Comparison of ENCODE assay signal across 8 cellular contexts in the genomic region with DNA sequence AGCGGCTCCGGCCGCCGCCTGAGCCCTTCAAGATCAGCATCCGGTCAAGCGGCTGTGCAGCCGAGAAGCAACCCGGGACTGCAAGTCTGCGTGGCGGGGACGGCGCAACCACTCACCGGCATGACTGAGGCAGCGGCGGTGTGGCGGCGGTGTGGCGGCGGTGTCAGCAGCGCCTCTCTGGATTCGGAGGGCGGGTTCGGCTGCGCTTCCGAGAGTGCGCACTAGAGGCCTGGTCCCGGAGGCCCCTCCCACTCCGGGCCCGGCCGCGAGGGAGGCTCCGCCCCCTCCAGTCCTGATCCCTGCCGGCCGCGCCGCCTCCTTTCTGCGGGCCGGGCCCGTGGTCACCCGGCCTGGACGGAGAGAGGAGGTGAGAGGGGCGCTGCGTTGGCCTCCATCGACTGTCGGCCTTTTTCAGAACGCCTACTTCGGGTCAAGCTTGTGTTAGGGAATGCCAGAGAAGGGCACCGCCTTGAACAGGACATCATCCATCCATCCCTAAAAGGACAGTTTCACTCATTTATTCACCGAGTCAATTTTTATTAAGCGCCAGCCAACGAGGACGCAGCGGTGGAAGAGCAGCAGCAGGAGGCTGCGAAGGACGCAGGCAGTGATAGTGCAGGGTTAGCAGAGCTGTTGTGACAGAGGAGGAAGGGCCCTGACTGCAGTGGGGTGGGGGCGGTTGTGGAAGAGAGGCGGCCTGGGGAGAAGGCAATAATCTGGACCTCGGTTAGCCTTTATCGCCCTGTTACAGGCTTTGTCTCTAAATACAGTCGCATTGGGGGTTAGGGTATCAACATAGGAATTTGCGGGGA. TPM values are rescaled to one million over a fixed set of nuclear protein-coding genes. Genes with fewer than 3 reads are reported as not detected.
DNase-seq lines count a peak whose midpoint lies in the region; ATAC-seq and TF ChIP-seq lines count a peak whose summit lies in the region.

A gene with protein sequence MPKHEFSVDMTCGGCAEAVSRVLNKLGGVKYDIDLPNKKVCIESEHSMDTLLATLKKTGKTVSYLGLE (minus strand): TSS at position 202 of the 812 bp plus-strand sequence. CDS start 80 bp downstream, at position 122.

- CTCF ChIA-PET in PC-9 (lab: Charles Lee): no interaction called here

- no peaks in the 10 kb centered on the region for H3K36me3 ChIP-seq in PC-9 (ENCODE audit: low read depth)
- peaks cover 0 to 2% of the 10 kb centered on the region in 2 donors for H3K36me3 ChIP-seq in esophagus (ENCODE audit: control insufficient read depth in 2 of 2, insufficient read depth in 2 of 2, low read length in 1 of 2)
- no peaks in the 10 kb centered on the region for H3K36me3 ChIP-seq in muscle layer of duodenum (ENCODE audit: control insufficient read depth in 1 of 2, insufficient read depth in 2 of 2, low read length in 2 of 2)

- DNase-seq in DMS 273 (lab: John Stamatoyannopoulos, UW; ENCODE audit: unreplicated experiment) (peak; percentile 96), HUDEP-2 (lab: John Stamatoyannopoulos, UW; ENCODE audit: unreplicated experiment in 76 of 76) (peak in 74 of 76 experiments; percentile 8 to 91 (median 77)), PC-9 (peak; percentile 65 to 95)
- peak; percentile 87 for DNase-seq in activated T-cell treated with anti-CD3 and anti-CD28 coated beads, Interleukin-2, amount 50 U/mL, for 4 hours
- peak; percentile 77 to 86 for DNase-seq in stimulated activated CD8-positive, alpha-beta memory T cell treated with anti-CD3 and anti-CD28 coated beads, Interleukin-7, amount 100 ng/mL, for 4 hours (ENCODE audit: low read depth in 2 of 2)

- H3K9me3 ChIP-seq in PC-9 (ENCODE audit: insufficient read depth, low read depth) (no peaks in the 10 kb centered on the region), esophagus (ENCODE audit: control insufficient read depth in 2 of 2, insufficient read depth in 1 of 2, low read depth in 1 of 2, low read length in 1 of 2) (no peaks in the 10 kb centered on the region), muscle layer of duodenum (ENCODE audit: control insufficient read depth in 1 of 2, low read length in 2 of 2) (no peaks in the 10 kb centered on the region)

- H3K4me1 Mint-ChIP-seq in activated T-cell treated with anti-CD3 and anti-CD28 coated beads, Interleukin-2, amount 50 U/mL, for 4 hours (ENCODE audit: low read depth): peaks cover 35% of the 10 kb centered on the region

- WGBS in esophagus, 2 donors: 5 to 6% methylated on average over 60 to 61 of the region's 61 CpGs

- TSS peak; percentile 71 for BruUV-seq in PC-9 (replicated peaks; lab: Mats Ljungman, UMichigan)

- H3K4me3 ChIP-seq in PC-9 (peak within 1 kb of the TSS; percentile 97), esophagus (ENCODE audit: low read depth in 1 of 2, low read length in 2 of 2) (peak within 1 kb of the TSS; percentile 61 to 84), muscle layer of duodenum (ENCODE audit: low read depth in 1 of 2, low read length in 2 of 2) (peak within 1 kb of the TSS; percentile 91 to 95)

- ATAC-seq in GM21381 (IDR thresholded peaks at IDR 0.05; ENCODE audit: unreplicated experiment): peak; percentile 96
- ATAC-seq in activated T-cell treated with anti-CD3 and anti-CD28 coated beads, Interleukin-2, amount 50 U/mL, for 4 hours: peak; percentile 99

- intact Hi-C loops in PC-9 (cut with micrococcal nuclease; ENCODE audit: unreplicated experiment): loop anchor here (5.0 kb wide), 1 partner anchor 71 kb away; a partner anchor contains a TSS

- no peak for TF ChIP-seq CTCF in PC-9 (conservative IDR thresholded peaks at IDR 0.05)

- no peaks in the 10 kb centered on the region for H4K20me1 ChIP-seq in PC-9 (ENCODE audit: insufficient read depth)

- POLR2A ChIA-PET in PC-9 (lab: Charles Lee; ENCODE audit: unreplicated experiment): no interaction called here

- no peaks in the 10 kb centered on the region for H3K27me3 Mint-ChIP-seq in activated T-cell treated with anti-CD3 and anti-CD28 coated beads, Interleukin-2, amount 50 U/mL, for 4 hours (ENCODE audit: low read depth)

- H3K4me1 ChIP-seq in PC-9 (replicated peaks; ENCODE audit: insufficient read depth) (peaks cover 16% of the 10 kb centered on the region), esophagus (ENCODE audit: control insufficient read depth in 2 of 2, insufficient read depth in 2 of 2, low read length in 1 of 2) (peaks cover 4 to 7% of the 10 kb centered on the region in 2 donors), muscle layer of duodenum (ENCODE audit: control insufficient read depth in 1 of 2, insufficient read depth in 2 of 2, low read length in 2 of 2) (peaks cover 12 to 27% of the 10 kb centered on the region in 2 donors)

- H3K9me3 Mint-ChIP-seq in activated T-cell treated with anti-CD3 and anti-CD28 coated beads, Interleukin-2, amount 50 U/mL, for 4 hours: no peaks in the 10 kb centered on the region

- peaks cover 3% of the 10 kb centered on the region for H3K36me3 Mint-ChIP-seq in activated T-cell treated with anti-CD3 and anti-CD28 coated beads, Interleukin-2, amount 50 U/mL, for 4 hours (ENCODE audit: insufficient read depth)

- H3F3A ChIP-seq in PC-9 (ENCODE audit: insufficient read depth, low read depth): peaks cover 10% of the 10 kb centered on the region; the same call in 1 of the 2 replicates

- H3K9me2 ChIP-seq in PC-9 (ENCODE audit: insufficient read depth): no peaks in the 10 kb centered on the region

- H3K27me3 ChIP-seq in PC-9 (ENCODE audit: insufficient read depth, low read depth): no peaks in the 10 kb centered on the region
- H3K27me3 ChIP-seq in esophagus (ENCODE audit: control insufficient read depth in 1 of 2, insufficient read depth in 2 of 2, low read length in 2 of 2): no peaks in the 10 kb centered on the region
- no peaks in the 10 kb centered on the region for H3K27me3 ChIP-seq in muscle layer of duodenum (ENCODE audit: low read depth, low read length)

- H3K4me2 ChIP-seq in PC-9: peak within 1 kb of the TSS; percentile 91

- H3K79me2 ChIP-seq in PC-9 (ENCODE audit: low read depth): peaks cover 45% of the 10 kb centered on the region

- peak within 1 kb of the TSS; percentile 94 for H2AFZ ChIP-seq in PC-9

- peak within 1 kb of the TSS; percentile 85 for H3K4me3 Mint-ChIP-seq in activated T-cell treated with anti-CD3 and anti-CD28 coated beads, Interleukin-2, amount 50 U/mL, for 4 hours

- H3K27ac ChIP-seq in PC-9: 0 out of 2 replicates have a peak within 1 kb of the TSS, but pooled peaks have one; percentile 24
- peak within 1 kb of the TSS; percentile 75 to 80 for H3K27ac ChIP-seq in esophagus (ENCODE audit: low read depth in 2 of 2, low read length in 1 of 2)
- peak within 1 kb of the TSS; percentile 91 for H3K27ac ChIP-seq in muscle layer of duodenum (ENCODE audit: low read length)

RNA-seq across cellular contexts. Expression of the gene that starts here (rescaled TPM):
- 175 and 201 TPM in 2 replicates for total RNA-seq in PC-9 (2021)
- total RNA-seq in activated T-cell treated with anti-CD3 and anti-CD28 coated beads, Interleukin-2, amount 50 U/mL, for 4 hours: 10 to 100 TPM; 89.0 to 94.3 (median 91.7) TPM
- 100 to 1,000 TPM in 1 of 2 donors, 10 to 100 TPM in 1; 77.3 to 108 TPM for polyA plus RNA-seq in esophagus

Comparison
In these comparisons a context has a peak if more than half of its experiments do, and no peak if none do; other contexts are left out.
1. Peak in every context shown above with its lines: DNase-seq, ATAC-seq, H3K4me3 ChIP-seq and H3K27ac ChIP-seq.
2. H3K27ac ChIP-seq: peak in every context shown above with its lines; median percentile 91 in muscle layer of duodenum; 78 in esophagus; 24 in PC-9.